Comparison of ENCODE assay signal across 2 cellular contexts in genomic region chr2:227823922-227824321, GRCh38.
TF ChIP-seq lines count a peak whose summit lies in the region.

No MANE protein-coding gene starts in this region.

TF ChIP-seq in A549, 52 proteins besides CTCF, POLR2A, EP300 and RAD21 (continued from another document):
- TF ChIP-seq, protein P1, sequence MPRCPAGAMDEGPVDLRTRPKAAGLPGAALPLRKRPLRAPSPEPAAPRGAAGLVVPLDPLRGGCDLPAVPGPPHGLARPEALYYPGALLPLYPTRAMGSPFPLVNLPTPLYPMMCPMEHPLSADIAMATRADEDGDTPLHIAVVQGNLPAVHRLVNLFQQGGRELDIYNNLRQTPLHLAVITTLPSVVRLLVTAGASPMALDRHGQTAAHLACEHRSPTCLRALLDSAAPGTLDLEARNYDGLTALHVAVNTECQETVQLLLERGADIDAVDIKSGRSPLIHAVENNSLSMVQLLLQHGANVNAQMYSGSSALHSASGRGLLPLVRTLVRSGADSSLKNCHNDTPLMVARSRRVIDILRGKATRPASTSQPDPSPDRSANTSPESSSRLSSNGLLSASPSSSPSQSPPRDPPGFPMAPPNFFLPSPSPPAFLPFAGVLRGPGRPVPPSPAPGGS (IDR thresholded peaks at IDR 0.05) = no peak

TF ChIP-seq in HEK293, 187 proteins besides CTCF, POLR2A, EP300 and RAD21 (continued from another document):
- TF ChIP-seq SP3 (tag by site-specific recombination; IDR thresholded peaks at IDR 0.05) = no peak
- TF ChIP-seq ZNF394 (tag by site-specific recombination; IDR thresholded peaks at IDR 0.05; ENCODE audit: borderline replicate concordance) = peak; percentile 82; the same call in 1 of the 2 replicates
- no peak for TF ChIP-seq RBAK (tag by site-specific recombination; IDR thresholded peaks at IDR 0.05)
- 0 out of 2 replicates have a peak, but pooled peaks have one; percentile 18 for TF ChIP-seq ZXDB (tag by site-specific recombination; IDR thresholded peaks at IDR 0.05)
- peak; percentile 86 for TF ChIP-seq ZNF518A (tag by site-specific recombination; conservative IDR thresholded peaks at IDR 0.05; ENCODE audit: low read depth)
- TF ChIP-seq ZNF202 (tag by site-specific recombination; IDR thresholded peaks at IDR 0.05; ENCODE audit: borderline replicate concordance) = 0 out of 2 replicates have a peak, but pooled peaks have one; percentile 18
- TF ChIP-seq ZNF140 (tag by site-specific recombination; IDR thresholded peaks at IDR 0.05) = peak; percentile 79
- no peak for TF ChIP-seq GLIS2 (tag by site-specific recombination; IDR thresholded peaks at IDR 0.05)
